15 cellular contexts compared by ENCODE assay signal in genomic region chr17:76371656-76372628, GRCh38. TPM values are rescaled to one million over a fixed set of nuclear protein-coding genes. Genes with fewer than 3 reads are reported as not detected.
DNase-seq lines count a peak whose midpoint lies in the region; ATAC-seq and TF ChIP-seq lines count a peak whose summit lies in the region.
"Had no signal": no experiment of that assay in that cellular context is flagged by ENCODE, and none has a peak within 500 bp of the region (broad histone marks: within the 10 kb centered on the region; RNA-seq: fewer than 3 reads in every experiment).

No MANE protein-coding gene starts in this region.

- H3K79me2 ChIP-seq in ACC112 (ENCODE audit: control insufficient read depth, insufficient read depth, low read length, unreplicated experiment) = no peaks in the 10 kb centered on the region

- H3K27me3 ChIP-seq in ACC112 (ENCODE audit: insufficient read depth, low read length) = no peaks in the 10 kb centered on the region

- ATAC-seq in GM19463 (IDR thresholded peaks at IDR 0.05; ENCODE audit: unreplicated experiment) (no peak), HG02678 (IDR thresholded peaks at IDR 0.05; ENCODE audit: unreplicated experiment) (no peak)

- no peak overlapping the region for H2AFZ ChIP-seq in ACC112 (ENCODE audit: low read length, unreplicated experiment)

- POLR2A ChIA-PET in HEK293T (lab: Yijun Ruan, JAX) = interaction anchor here (0.7 kb wide), 1 partner anchor 13 kb away, joined by 3 read pairs; the partner anchor contains the start of gene SPHK1

- H3K27ac ChIP-seq in ACC112 (ENCODE audit: low read depth, low read length) = peak overlapping the region; percentile 98
- H3K27ac ChIP-seq: C4-2B, HL-60 had no signal

- peaks cover 38% of the 10 kb centered on the region for H3K4me1 ChIP-seq in ACC112 (ENCODE audit: control insufficient read depth, insufficient read depth, low read length, unreplicated experiment)

- DNase-seq in HEK293T (ENCODE audit: extremely low spot score) (no peak), astrocyte of the hippocampus (ENCODE audit: low read depth, low spot score) (peak; percentile 78), glomerular endothelial cell (ENCODE audit: extremely low read depth, low read depth, low spot score) (peak; percentile 83), NCI-H2107 (lab: John Stamatoyannopoulos, UW) (no peak)
- no peak for DNase-seq in stimulated activated naive CD4-positive, alpha-beta T cell treated with Interleukin-2 at 50 U/mL for 16 hours (lab: John Stamatoyannopoulos, UW)
- DNase-seq: activated CD4-positive, alpha-beta memory T cell treated with anti-CD3 and anti-CD28 coated beads for 36 hours; kidney; NCI-H1092 treated with DMSO at 0.1 percent for 48 hours; NCI-H526 treated with DMSO at 0.1 percent for 48 hours had no signal

- CTCF ChIA-PET in HEK293T (lab: Yijun Ruan, JAX) = interaction anchor here (0.7 to 1.0 kb wide), 2 partner anchors 26 to 49 kb away, joined by 4 to 6 read pairs; no protein-coding TSS in a partner anchor

- H3K4me3 ChIP-seq in ACC112 (ENCODE audit: low read depth, low read length) = peak overlapping the region; percentile 27; the same call in 1 of the 2 replicates
- H3K4me3 ChIP-seq: HAP-1 had no signal

- no peaks in the 10 kb centered on the region for H3K36me3 ChIP-seq in ACC112 (ENCODE audit: insufficient read depth, low read length)
- H3K36me3 ChIP-seq: HAP-1 had no signal

TF ChIP-seq in HEK293T, 16 proteins besides CTCF, POLR2A, EP300 and RAD21:
- TF ChIP-seq SUZ12 (IDR thresholded peaks at IDR 0.05) (no peak), ZNF384 (IDR thresholded peaks at IDR 0.05) (peak; percentile 13; the same call in 1 of the 2 replicates)
TF ChIP-seq in HEK293T: peak in this region for 1.

RNA-seq across cellular contexts. Expression of gene SPHK1, which starts 12.5 kb away (rescaled TPM):
- total RNA-seq in glomerular endothelial cell = 121 and 125 TPM in 2 replicates

RNA-seq across cellular contexts. Expression of gene PRPSAP1, which starts 18.2 kb away (rescaled TPM):
- total RNA-seq in glomerular endothelial cell = 79.1 and 87.6 TPM in 2 replicates

Comparison
In these comparisons a context has a peak if more than half of its experiments do, and no peak if none do; other contexts are left out.
1. DNase-seq: peak in astrocyte of the hippocampus (single experiment) and glomerular endothelial cell (single experiment); none in HEK293T (single experiment), NCI-H2107 (single experiment) and stimulated activated naive CD4-positive, alpha-beta T cell treated with Interleukin-2 at 50 U/mL for 16 hours (single experiment).